In the genomic region with DNA sequence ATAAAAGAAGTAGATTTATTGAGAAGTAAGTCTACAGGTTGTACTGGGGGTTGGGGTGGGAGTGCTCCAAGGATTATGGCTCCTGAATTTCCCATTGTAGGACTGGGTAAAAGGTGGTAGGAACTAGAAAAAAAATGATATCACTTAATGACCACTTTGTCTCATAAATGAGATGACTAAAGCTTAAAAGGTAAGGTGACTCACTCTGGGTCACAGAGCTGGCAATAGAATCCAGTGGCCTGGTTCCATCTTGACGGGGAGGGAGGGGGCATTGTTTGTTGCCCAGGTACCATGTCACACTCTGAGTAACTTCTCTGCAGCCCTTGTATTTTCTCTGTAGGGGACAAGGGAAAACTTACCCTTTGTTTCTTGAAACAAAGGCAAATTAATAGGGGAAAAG, we compare ENCODE assay signal across 1 cellular context.
TF ChIP-seq lines count a peak whose summit lies in the region.

No MANE protein-coding gene starts in this region.

TF ChIP-seq in HCT116, 20 proteins besides CTCF, POLR2A, EP300 and RAD21 (continued from another document):
- TF ChIP-seq, protein P1, sequence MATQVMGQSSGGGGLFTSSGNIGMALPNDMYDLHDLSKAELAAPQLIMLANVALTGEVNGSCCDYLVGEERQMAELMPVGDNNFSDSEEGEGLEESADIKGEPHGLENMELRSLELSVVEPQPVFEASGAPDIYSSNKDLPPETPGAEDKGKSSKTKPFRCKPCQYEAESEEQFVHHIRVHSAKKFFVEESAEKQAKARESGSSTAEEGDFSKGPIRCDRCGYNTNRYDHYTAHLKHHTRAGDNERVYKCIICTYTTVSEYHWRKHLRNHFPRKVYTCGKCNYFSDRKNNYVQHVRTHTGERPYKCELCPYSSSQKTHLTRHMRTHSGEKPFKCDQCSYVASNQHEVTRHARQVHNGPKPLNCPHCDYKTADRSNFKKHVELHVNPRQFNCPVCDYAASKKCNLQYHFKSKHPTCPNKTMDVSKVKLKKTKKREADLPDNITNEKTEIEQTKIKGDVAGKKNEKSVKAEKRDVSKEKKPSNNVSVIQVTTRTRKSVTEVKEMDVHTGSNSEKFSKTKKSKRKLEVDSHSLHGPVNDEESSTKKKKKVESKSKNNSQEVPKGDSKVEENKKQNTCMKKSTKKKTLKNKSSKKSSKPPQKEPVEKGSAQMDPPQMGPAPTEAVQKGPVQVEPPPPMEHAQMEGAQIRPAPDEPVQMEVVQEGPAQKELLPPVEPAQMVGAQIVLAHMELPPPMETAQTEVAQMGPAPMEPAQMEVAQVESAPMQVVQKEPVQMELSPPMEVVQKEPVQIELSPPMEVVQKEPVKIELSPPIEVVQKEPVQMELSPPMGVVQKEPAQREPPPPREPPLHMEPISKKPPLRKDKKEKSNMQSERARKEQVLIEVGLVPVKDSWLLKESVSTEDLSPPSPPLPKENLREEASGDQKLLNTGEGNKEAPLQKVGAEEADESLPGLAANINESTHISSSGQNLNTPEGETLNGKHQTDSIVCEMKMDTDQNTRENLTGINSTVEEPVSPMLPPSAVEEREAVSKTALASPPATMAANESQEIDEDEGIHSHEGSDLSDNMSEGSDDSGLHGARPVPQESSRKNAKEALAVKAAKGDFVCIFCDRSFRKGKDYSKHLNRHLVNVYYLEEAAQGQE (IDR thresholded peaks at IDR 0.05; ENCODE audit: low read depth), result no peak
- TF ChIP-seq ELF1 (IDR thresholded peaks at IDR 0.05; ENCODE audit: borderline replicate concordance, low read depth) (no peak), POLR2AphosphoS5 (IDR thresholded peaks at IDR 0.05; ENCODE audit: low read depth, low read length) (peak; percentile 58; the same call in 1 of the 2 replicates), EGR1 (IDR thresholded peaks at IDR 0.05; ENCODE audit: low read depth) (no peak; the same call in 1 of the 2 replicates), SP1 (IDR thresholded peaks at IDR 0.05; ENCODE audit: low read depth) (peak; percentile 94), CEBPB (IDR thresholded peaks at IDR 0.05; ENCODE audit: low read depth) (peak; percentile 33; the same call in 1 of the 2 replicates), EZH2 (IDR thresholded peaks at IDR 0.05) (no peak), SRF (IDR thresholded peaks at IDR 0.05; ENCODE audit: low read depth) (peak; percentile 85), JUND (IDR thresholded peaks at IDR 0.05) (peak; percentile 98), ZFX (IDR thresholded peaks at IDR 0.05) (no peak), EZH2phosphoT487 (IDR thresholded peaks at IDR 0.05; ENCODE audit: borderline replicate concordance) (no peak)
- TF ChIP-seq, protein P2, sequence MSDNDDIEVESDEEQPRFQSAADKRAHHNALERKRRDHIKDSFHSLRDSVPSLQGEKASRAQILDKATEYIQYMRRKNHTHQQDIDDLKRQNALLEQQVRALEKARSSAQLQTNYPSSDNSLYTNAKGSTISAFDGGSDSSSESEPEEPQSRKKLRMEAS (IDR thresholded peaks at IDR 0.05), result 0 out of 2 replicates have a peak, but pooled peaks have one; percentile 46
- TF ChIP-seq, protein P3, sequence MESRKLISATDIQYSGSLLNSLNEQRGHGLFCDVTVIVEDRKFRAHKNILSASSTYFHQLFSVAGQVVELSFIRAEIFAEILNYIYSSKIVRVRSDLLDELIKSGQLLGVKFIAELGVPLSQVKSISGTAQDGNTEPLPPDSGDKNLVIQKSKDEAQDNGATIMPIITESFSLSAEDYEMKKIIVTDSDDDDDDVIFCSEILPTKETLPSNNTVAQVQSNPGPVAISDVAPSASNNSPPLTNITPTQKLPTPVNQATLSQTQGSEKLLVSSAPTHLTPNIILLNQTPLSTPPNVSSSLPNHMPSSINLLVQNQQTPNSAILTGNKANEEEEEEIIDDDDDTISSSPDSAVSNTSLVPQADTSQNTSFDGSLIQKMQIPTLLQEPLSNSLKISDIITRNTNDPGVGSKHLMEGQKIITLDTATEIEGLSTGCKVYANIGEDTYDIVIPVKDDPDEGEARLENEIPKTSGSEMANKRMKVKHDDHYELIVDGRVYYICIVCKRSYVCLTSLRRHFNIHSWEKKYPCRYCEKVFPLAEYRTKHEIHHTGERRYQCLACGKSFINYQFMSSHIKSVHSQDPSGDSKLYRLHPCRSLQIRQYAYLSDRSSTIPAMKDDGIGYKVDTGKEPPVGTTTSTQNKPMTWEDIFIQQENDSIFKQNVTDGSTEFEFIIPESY (IDR thresholded peaks at IDR 0.05; ENCODE audit: extremely low read depth, insufficient replicate concordance, low read length), result peak; percentile 72
- TF ChIP-seq, protein P4, sequence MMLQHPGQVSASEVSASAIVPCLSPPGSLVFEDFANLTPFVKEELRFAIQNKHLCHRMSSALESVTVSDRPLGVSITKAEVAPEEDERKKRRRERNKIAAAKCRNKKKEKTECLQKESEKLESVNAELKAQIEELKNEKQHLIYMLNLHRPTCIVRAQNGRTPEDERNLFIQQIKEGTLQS (IDR thresholded peaks at IDR 0.05), result no peak; the same call in 1 of the 2 replicates
TF ChIP-seq in HCT116: peak in this region for 12.
